18 cellular contexts compared by ENCODE assay signal in genomic region chr7:125061-125471, GRCh38.
DNase-seq lines count a peak whose midpoint lies in the region; ATAC-seq, FAIRE-seq and TF ChIP-seq lines count a peak whose summit lies in the region.
"Had no signal": no experiment of that assay in that cellular context is flagged by ENCODE, and none has a peak within 500 bp of the region (broad histone marks: within the 10 kb centered on the region; RNA-seq: fewer than 3 reads in every experiment).

No MANE protein-coding gene starts in this region.

- no peaks in the 10 kb centered on the region for H3K9me1 ChIP-seq in K562 (ENCODE audit: control insufficient read depth, insufficient read depth, low read length)

- in situ Hi-C loops in K562 (cut with MboI): no loop called here

- no peak for TF ChIP-seq RAD21 in K562 (CRISPR knock-in tag; conservative IDR thresholded peaks at IDR 0.05 in 1 of 2, IDR thresholded peaks at IDR 0.05 in 1 of 2)

- no peak overlapping the region for H3K9ac ChIP-seq in K562 (ENCODE audit: insufficient read depth in 1 of 2, low read depth in 2 of 2, low read length in 2 of 2)
- no peak overlapping the region for H3K9ac ChIP-seq in endodermal cell (ENCODE audit: extremely low read depth, low read length, poor library complexity, severe bottlenecking)

- H3K4me3 Mint-ChIP-seq in endodermal cell: no peak overlapping the region
- H3K4me3 Mint-ChIP-seq in osteocyte (ENCODE audit: unreplicated experiment): no peak overlapping the region
- H3K4me3 Mint-ChIP-seq: CD14-positive monocyte; CD4-positive, alpha-beta memory T cell; H9 had no signal

- TF ChIP-seq EP300 in K562 (IDR thresholded peaks at IDR 0.05; ENCODE audit: low read length): no peak

- H3K27ac Mint-ChIP-seq in endodermal cell (no peak overlapping the region), osteocyte (ENCODE audit: unreplicated experiment) (no peak overlapping the region)
- H3K27ac Mint-ChIP-seq: CD14-positive monocyte; CD4-positive, alpha-beta memory T cell had no signal

- H3K4me1 Mint-ChIP-seq in endodermal cell (peaks cover 11% of the 10 kb centered on the region), osteocyte (ENCODE audit: unreplicated experiment) (peaks cover 19% of the 10 kb centered on the region)
- H3K4me1 Mint-ChIP-seq: CD4-positive, alpha-beta memory T cell had no signal

- 26% methylated on average over 14 of the region's 14 CpGs for WGBS in K562 (ENCODE audit: insufficient coverage, low coverage, missing lambda C conversion rate)
- 93 to 94% methylated on average over 9 to 14 of the region's 14 CpGs for WGBS in endodermal cell (ENCODE audit: insufficient coverage in 1 of 2, insufficient read length in 1 of 2), 2 experiments

- FAIRE-seq in K562 (lab: Jason Lieb, UNC): no peak
- FAIRE-seq: A204.1, GM12892 had no signal

- H3K9me3 ChIP-seq in K562 (replicated peaks; ENCODE audit: control insufficient read depth, insufficient read depth, low read depth, low read length): no peaks in the 10 kb centered on the region
- H3K9me3 ChIP-seq in endodermal cell (ENCODE audit: control insufficient read depth, low read length): no peaks in the 10 kb centered on the region
- H3K9me3 ChIP-seq in upper lobe of right lung: no peaks in the 10 kb centered on the region
- H3K9me3 ChIP-seq: BE2C had no signal

- H3K27ac ChIP-seq in K562 (ENCODE audit: extremely low read depth, low read depth, low read length) (no peak overlapping the region), endodermal cell (ENCODE audit: low read depth, low read length) (no peak overlapping the region), upper lobe of right lung (no peak overlapping the region)

- no peaks in the 10 kb centered on the region for H3K79me2 ChIP-seq in K562 (ENCODE audit: control insufficient read depth, insufficient read depth, low read length)

- H3K4me2 ChIP-seq in K562 (ENCODE audit: insufficient read depth, low read length): no peak overlapping the region

- peaks cover 26 to 58% of the 10 kb centered on the region in 2 experiments for H3K27me3 ChIP-seq in K562 (ENCODE audit: control insufficient read depth in 2 of 2, insufficient read depth in 2 of 2, low read length in 2 of 2)
- H3K27me3 ChIP-seq in endodermal cell (ENCODE audit: control insufficient read depth, insufficient read depth, low read length, poor library complexity, severe bottlenecking): no peaks in the 10 kb centered on the region
- H3K27me3 ChIP-seq in upper lobe of right lung: no peaks in the 10 kb centered on the region
- H3K27me3 ChIP-seq: BE2C had no signal

- TF ChIP-seq CTCF in K562 (IDR thresholded peaks at IDR 0.05 in 2 of 3, conservative IDR thresholded peaks at IDR 0.05 in 1 of 3; ENCODE audit: insufficient read depth in 2 of 3, low read depth in 1 of 3, low read length in 3 of 3) (no peak), endodermal cell (conservative IDR thresholded peaks at IDR 0.05) (no peak), osteocyte (IDR thresholded peaks at IDR 0.05) (no peak), upper lobe of right lung (IDR thresholded peaks at IDR 0.05) (no peak)

- H3K4me1 ChIP-seq in K562 (replicated peaks in 1 of 2; ENCODE audit: control insufficient read depth in 2 of 2, insufficient read depth in 2 of 2, low read length in 2 of 2) (peaks cover 7 to 24% of the 10 kb centered on the region in 2 experiments; a peak in 3 of 5 replicates), endodermal cell (ENCODE audit: control insufficient read depth, insufficient read depth, low read length) (no peaks in the 10 kb centered on the region), upper lobe of right lung (peaks cover 7% of the 10 kb centered on the region)
- H3K4me1 ChIP-seq: BE2C had no signal

- H3K9me3 Mint-ChIP-seq in endodermal cell (no peaks in the 10 kb centered on the region), osteocyte (ENCODE audit: unreplicated experiment) (peaks cover 4% of the 10 kb centered on the region)
- H3K9me3 Mint-ChIP-seq: CD14-positive monocyte; CD4-positive, alpha-beta memory T cell; H9 had no signal

- DNase-seq in K562 (ENCODE audit: extremely low read depth in 1 of 4, low spot score in 3 of 4) (no peak), endodermal cell (peak; percentile 28), mesenteric fat pad (ENCODE audit: low spot score) (peak; percentile 86), UCSD-AML1 (lab: John Stamatoyannopoulos, UW; ENCODE audit: unreplicated experiment) (no peak), osteocyte (ENCODE audit: extremely low spot score, unreplicated experiment) (no peak), upper lobe of right lung (no peak), NCI-H2227 (lab: John Stamatoyannopoulos, UW; ENCODE audit: unreplicated experiment) (no peak)
- DNase-seq: ACHN; BE2C; CD4-positive, alpha-beta memory T cell; DMS153; DMS79; GDM1; GOT3; H9 had no signal

- H3K36me3 Mint-ChIP-seq in endodermal cell (ENCODE audit: low read depth): no peaks in the 10 kb centered on the region
- no peaks in the 10 kb centered on the region for H3K36me3 Mint-ChIP-seq in osteocyte (ENCODE audit: unreplicated experiment)
- H3K36me3 Mint-ChIP-seq: CD4-positive, alpha-beta memory T cell had no signal

- ATAC-seq in K562 (no peak; the same call in 2 of the 3 replicates), upper lobe of right lung (no peak)

- BruUV-seq in K562 (replicated peaks; lab: Mats Ljungman, UMichigan): no TSS peak

- CTCF ChIA-PET in K562 (lab: Yijun Ruan, JAX; ENCODE audit: low intra/inter-chr PET ratio): no interaction called here

- H3K27me3 Mint-ChIP-seq in endodermal cell (ENCODE audit: insufficient read depth) (peaks cover 10% of the 10 kb centered on the region), osteocyte (ENCODE audit: unreplicated experiment) (no peaks in the 10 kb centered on the region)

- H3K36me3 ChIP-seq in K562 (ENCODE audit: control insufficient read depth, insufficient read depth, low read length): no peaks in the 10 kb centered on the region
- no peaks in the 10 kb centered on the region for H3K36me3 ChIP-seq in endodermal cell (ENCODE audit: control insufficient read depth, insufficient read depth, low read length)
- no peaks in the 10 kb centered on the region for H3K36me3 ChIP-seq in upper lobe of right lung
- H3K36me3 ChIP-seq: BE2C had no signal

- intact Hi-C loops in K562 (cut with micrococcal nuclease): no loop called here
- intact Hi-C loops in upper lobe of right lung (cut with DNase I): no loop called here

- H2AFZ ChIP-seq in K562 (ENCODE audit: low read depth, low read length): no peak overlapping the region

- H4K20me1 ChIP-seq in K562 (replicated peaks; ENCODE audit: control insufficient read depth, insufficient read depth, low read length): peaks cover 13% of the 10 kb centered on the region

- POLR2A ChIA-PET in K562 (lab: Yijun Ruan, JAX): no interaction called here

- TF ChIP-seq POLR2A in K562 (conservative IDR thresholded peaks at IDR 0.05): no peak

- H3K4me3 ChIP-seq in K562 (no peak overlapping the region), endodermal cell (ENCODE audit: low read length) (no peak overlapping the region), upper lobe of right lung (no peak overlapping the region)

TF ChIP-seq in K562, 482 proteins besides CTCF, POLR2A, EP300 and RAD21:
- peak; percentile 68 for TF ChIP-seq ZNF263 (CRISPR knock-in tag; IDR thresholded peaks at IDR 0.05; ENCODE audit: borderline replicate concordance)
- TF ChIP-seq, protein P1, sequence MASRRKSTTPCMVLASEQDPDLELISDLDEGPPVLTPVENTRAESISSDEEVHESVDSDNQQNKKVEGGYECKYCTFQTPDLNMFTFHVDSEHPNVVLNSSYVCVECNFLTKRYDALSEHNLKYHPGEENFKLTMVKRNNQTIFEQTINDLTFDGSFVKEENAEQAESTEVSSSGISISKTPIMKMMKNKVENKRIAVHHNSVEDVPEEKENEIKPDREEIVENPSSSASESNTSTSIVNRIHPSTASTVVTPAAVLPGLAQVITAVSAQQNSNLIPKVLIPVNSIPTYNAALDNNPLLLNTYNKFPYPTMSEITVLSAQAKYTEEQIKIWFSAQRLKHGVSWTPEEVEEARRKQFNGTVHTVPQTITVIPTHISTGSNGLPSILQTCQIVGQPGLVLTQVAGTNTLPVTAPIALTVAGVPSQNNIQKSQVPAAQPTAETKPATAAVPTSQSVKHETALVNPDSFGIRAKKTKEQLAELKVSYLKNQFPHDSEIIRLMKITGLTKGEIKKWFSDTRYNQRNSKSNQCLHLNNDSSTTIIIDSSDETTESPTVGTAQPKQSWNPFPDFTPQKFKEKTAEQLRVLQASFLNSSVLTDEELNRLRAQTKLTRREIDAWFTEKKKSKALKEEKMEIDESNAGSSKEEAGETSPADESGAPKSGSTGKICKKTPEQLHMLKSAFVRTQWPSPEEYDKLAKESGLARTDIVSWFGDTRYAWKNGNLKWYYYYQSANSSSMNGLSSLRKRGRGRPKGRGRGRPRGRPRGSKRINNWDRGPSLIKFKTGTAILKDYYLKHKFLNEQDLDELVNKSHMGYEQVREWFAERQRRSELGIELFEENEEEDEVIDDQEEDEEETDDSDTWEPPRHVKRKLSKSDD (conservative IDR thresholded peaks at IDR 0.05; ENCODE audit: low read length): no peak
- TF ChIP-seq, protein P2, sequence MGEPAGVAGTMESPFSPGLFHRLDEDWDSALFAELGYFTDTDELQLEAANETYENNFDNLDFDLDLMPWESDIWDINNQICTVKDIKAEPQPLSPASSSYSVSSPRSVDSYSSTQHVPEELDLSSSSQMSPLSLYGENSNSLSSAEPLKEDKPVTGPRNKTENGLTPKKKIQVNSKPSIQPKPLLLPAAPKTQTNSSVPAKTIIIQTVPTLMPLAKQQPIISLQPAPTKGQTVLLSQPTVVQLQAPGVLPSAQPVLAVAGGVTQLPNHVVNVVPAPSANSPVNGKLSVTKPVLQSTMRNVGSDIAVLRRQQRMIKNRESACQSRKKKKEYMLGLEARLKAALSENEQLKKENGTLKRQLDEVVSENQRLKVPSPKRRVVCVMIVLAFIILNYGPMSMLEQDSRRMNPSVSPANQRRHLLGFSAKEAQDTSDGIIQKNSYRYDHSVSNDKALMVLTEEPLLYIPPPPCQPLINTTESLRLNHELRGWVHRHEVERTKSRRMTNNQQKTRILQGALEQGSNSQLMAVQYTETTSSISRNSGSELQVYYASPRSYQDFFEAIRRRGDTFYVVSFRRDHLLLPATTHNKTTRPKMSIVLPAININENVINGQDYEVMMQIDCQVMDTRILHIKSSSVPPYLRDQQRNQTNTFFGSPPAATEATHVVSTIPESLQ (CRISPR knock-in tag; IDR thresholded peaks at IDR 0.05): no peak

Comparison
In these comparisons a context has a peak if more than half of its experiments do, and no peak if none do; other contexts are left out.
1. DNase-seq: peak in endodermal cell (single experiment) and mesenteric fat pad (single experiment); none in K562 (0 of 4), UCSD-AML1 (single experiment), osteocyte (single experiment), upper lobe of right lung (single experiment) and NCI-H2227 (single experiment).